ENCODE assay signal across 12 cellular contexts in genomic region chr14:65134651-65135579, GRCh38. TPM values are rescaled to one million over a fixed set of nuclear protein-coding genes. Genes with fewer than 3 reads are reported as not detected.
DNase-seq lines count a peak whose midpoint lies in the region; ATAC-seq, FAIRE-seq and TF ChIP-seq lines count a peak whose summit lies in the region.
"Had no signal": no experiment of that assay in that cellular context is flagged by ENCODE, and none has a peak within 500 bp of the region (broad histone marks: within the 10 kb centered on the region; RNA-seq: fewer than 3 reads in every experiment).

No MANE protein-coding gene starts in this region.

- ATAC-seq in HG02938 (IDR thresholded peaks at IDR 0.05; ENCODE audit: unreplicated experiment), result no peak

- TF ChIP-seq CTCF in bronchial epithelial cell (IDR thresholded peaks at IDR 0.05; ENCODE audit: insufficient read depth, low read length, severe bottlenecking), result no peak
- TF ChIP-seq CTCF in GM10266 (IDR thresholded peaks at IDR 0.05; ENCODE audit: control insufficient read depth, insufficient read depth, low read depth, missing control alignments), result no peak

- H3K27me3 ChIP-seq in bronchial epithelial cell (ENCODE audit: control insufficient read depth, insufficient read depth, low read length), result no peaks in the 10 kb centered on the region
- H3K27me3 ChIP-seq: vagina had no signal

- H3K4me3 ChIP-seq in bronchial epithelial cell (ENCODE audit: low read depth, low read length), result no peak overlapping the region
- H3K4me3 ChIP-seq: vagina had no signal

- FAIRE-seq in bronchial epithelial cell (lab: Jason Lieb, UNC), result peak; percentile 64
- FAIRE-seq: GM12892, H1 had no signal

- no peaks in the 10 kb centered on the region for H3K36me3 ChIP-seq in bronchial epithelial cell (ENCODE audit: control insufficient read depth, insufficient read depth, low read length)
- H3K36me3 ChIP-seq: vagina had no signal

- peak; percentile 36 for DNase-seq in NCI-H2107 treated with DMSO at 0.1 percent for 48 hours (lab: John Stamatoyannopoulos, UW; ENCODE audit: unreplicated experiment)
- DNase-seq in NCI-H2107 (lab: John Stamatoyannopoulos, UW), result no peak
- DNase-seq in NCI-H1105 (lab: John Stamatoyannopoulos, UW), result peak; percentile 20
- no peak for DNase-seq in bronchial epithelial cell (ENCODE audit: low read depth)
- peak; percentile 18 for DNase-seq in renal cortical epithelial cell (ENCODE audit: low read depth)
- DNase-seq in GM10266 (ENCODE audit: extremely low spot score), result no peak
- no peak for DNase-seq in stimulated activated CD4-positive, alpha-beta T cell treated with anti-CD3 and anti-CD28 coated beads, Interleukin-2, amount 100 ng/mL, for 24 hours
- DNase-seq: amygdala had no signal

RNA-seq across cellular contexts. Expression of gene MAX, which starts 32.6 kb away (rescaled TPM):
- 42.4 and 48.8 TPM in 2 replicates for total RNA-seq in bronchial epithelial cell
- 32.0 and 50.4 TPM in 2 replicates for total RNA-seq in renal cortical epithelial cell

Comparison
In these comparisons a context has a peak if more than half of its experiments do, and no peak if none do; other contexts are left out.
1. DNase-seq: peak in NCI-H2107 treated with DMSO at 0.1 percent for 48 hours (single experiment), NCI-H1105 (single experiment) and renal cortical epithelial cell (single experiment); none in NCI-H2107 (single experiment), bronchial epithelial cell (single experiment), GM10266 (single experiment) and stimulated activated CD4-positive, alpha-beta T cell treated with anti-CD3 and anti-CD28 coated beads, Interleukin-2, amount 100 ng/mL, for 24 hours (0 of 2).